ENCODE assay signal across 20 cellular contexts in the genomic region with DNA sequence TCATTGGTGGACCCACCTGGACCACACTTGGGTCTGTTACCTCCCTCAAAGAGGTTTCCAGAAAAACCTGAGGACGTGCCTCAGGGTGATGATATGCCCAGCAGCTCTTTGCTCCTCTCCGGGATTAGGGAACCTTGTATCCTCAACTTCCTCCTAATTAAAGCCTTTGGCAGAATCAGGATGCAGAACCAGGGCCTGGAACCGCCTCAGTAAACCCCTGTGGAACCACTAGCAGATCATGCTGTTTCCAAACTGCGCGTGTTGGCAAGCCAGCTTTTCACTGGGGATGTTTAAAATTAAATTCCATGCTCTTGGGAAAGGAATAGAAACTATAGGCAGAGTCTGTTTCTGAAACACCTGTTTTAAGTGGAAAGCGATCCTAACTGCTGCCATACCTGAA. TPM values are rescaled to one million over a fixed set of nuclear protein-coding genes. Genes with fewer than 3 reads are reported as not detected.
A peak's percentile ranks its signal among the peaks of the same experiment; 100 is the strongest.
DNase-seq lines count a peak whose midpoint lies in the region; ATAC-seq, FAIRE-seq and TF ChIP-seq lines count a peak whose summit lies in the region.
"Had no signal": no experiment of that assay in that cellular context is flagged by ENCODE, and none has a peak within 500 bp of the region (broad histone marks: within the 10 kb centered on the region; RNA-seq: fewer than 3 reads in every experiment).

No MANE protein-coding gene starts in this region.

- no peak overlapping the region for H2AFZ ChIP-seq in mammary epithelial cell (ENCODE audit: low read depth, low read length)
- no peak overlapping the region for H2AFZ ChIP-seq in endothelial cell of umbilical vein (ENCODE audit: low read depth, low read length)

- POLR2A ChIA-PET in Panc1 (lab: Charles Lee) (no interaction called here), endothelial cell of umbilical vein (lab: Charles Lee) (no interaction called here)
- POLR2A ChIA-PET in CD8-positive, alpha-beta memory T cell (lab: Charles Lee) = no interaction called here

- H3K27me3 ChIP-seq in breast epithelium (no peaks in the 10 kb centered on the region), mammary epithelial cell (ENCODE audit: insufficient read depth, low read length) (no peaks in the 10 kb centered on the region), Panc1 (ENCODE audit: control insufficient read depth, insufficient read depth, low read length) (no peaks in the 10 kb centered on the region), endothelial cell of umbilical vein (ENCODE audit: control insufficient read depth in 2 of 2, insufficient read depth in 2 of 2, low read length in 2 of 2) (no peaks in the 10 kb centered on the region)
- H3K27me3 ChIP-seq in CD8-positive, alpha-beta memory T cell (ENCODE audit: insufficient read depth, low read length, poor library complexity, severe bottlenecking) = no peaks in the 10 kb centered on the region
- H3K27me3 ChIP-seq: BLaER1 treated with 17β-estradiol and CSF1 and Interleukin-3, amounts not matched to agents 10 nM and 100 nM had no signal

- H3K9ac ChIP-seq in mammary epithelial cell (ENCODE audit: insufficient read depth, low read length) (no peak overlapping the region), endothelial cell of umbilical vein (replicated peaks; ENCODE audit: extremely low read depth, insufficient read depth, low read length) (no peak overlapping the region)
- H3K9ac ChIP-seq: BLaER1 treated with 17β-estradiol and CSF1 and Interleukin-3, amounts not matched to agents 10 nM and 100 nM had no signal

- 65% methylated on average over 6 of the region's 6 CpGs for WGBS in mammary epithelial cell (ENCODE audit: low coverage, missing lambda C conversion rate)

- no peaks in the 10 kb centered on the region for H3K9me1 ChIP-seq in endothelial cell of umbilical vein (replicated peaks; ENCODE audit: control insufficient read depth, extremely low read depth, insufficient read depth, low read length)

- H3K36me3 ChIP-seq in breast epithelium (no peaks in the 10 kb centered on the region), mammary epithelial cell (ENCODE audit: insufficient read depth, low read length) (peaks cover 2% of the 10 kb centered on the region), Panc1 (ENCODE audit: control insufficient read depth, insufficient read depth, low read length) (no peaks in the 10 kb centered on the region), endothelial cell of umbilical vein (ENCODE audit: control insufficient read depth in 2 of 2, extremely low read depth in 1 of 2, insufficient read depth in 2 of 2, low read length in 2 of 2) (peaks cover 4 to 12% of the 10 kb centered on the region in 2 experiments)
- no peaks in the 10 kb centered on the region for H3K36me3 ChIP-seq in CD8-positive, alpha-beta memory T cell (ENCODE audit: insufficient read depth, low read length)

- H3K27ac ChIP-seq in breast epithelium (peak overlapping the region; percentile 67 to 78), mammary epithelial cell (ENCODE audit: insufficient read depth, low read depth, low read length) (no peak overlapping the region), Panc1 (ENCODE audit: low read length) (peak overlapping the region; percentile 98), endothelial cell of umbilical vein (ENCODE audit: insufficient read depth, low read depth, low read length) (peak overlapping the region; percentile 75)
- no peak overlapping the region for H3K27ac ChIP-seq in CD8-positive, alpha-beta memory T cell (ENCODE audit: low read depth, low read length)

- CTCF ChIA-PET in mammary epithelial cell (lab: Charles Lee; ENCODE audit: low non-redundant PET) (no interaction called here), Panc1 (lab: Charles Lee) (no interaction called here), endothelial cell of umbilical vein (lab: Charles Lee) (interaction anchor here (1.3 to 2.8 kb wide), 5 partner anchors 12 to 79 kb away, joined by 3 to 12 read pairs (median 7); no protein-coding TSS in a partner anchor)
- CTCF ChIA-PET in CD8-positive, alpha-beta memory T cell (lab: Charles Lee) = interaction anchor here (1.4 kb wide), 1 partner anchor 13 kb away, joined by 3 read pairs; no protein-coding TSS in a partner anchor

- H3K79me2 ChIP-seq in mammary epithelial cell (ENCODE audit: insufficient read depth, low read length) (peaks cover 94% of the 10 kb centered on the region), endothelial cell of umbilical vein (ENCODE audit: control insufficient read depth, insufficient read depth, low read length) (peaks cover 100% of the 10 kb centered on the region)

- no peak for DNase-seq in breast epithelium (ENCODE audit: low spot score in 2 of 2)
- DNase-seq in mammary epithelial cell = no peak
- DNase-seq in Panc1 (ENCODE audit: low read depth, low spot score) = no peak
- DNase-seq in endothelial cell of umbilical vein (ENCODE audit: low read depth, low spot score) = no peak
- DNase-seq in CD8-positive, alpha-beta memory T cell = no peak
- DNase-seq in type B pancreatic cell (ENCODE audit: extremely low spot score, unreplicated experiment) = no peak
- DNase-seq in activated CD8-positive, alpha-beta memory T cell treated with anti-CD3 and anti-CD28 coated beads, Interleukin-2, amount 50 U/mL, for 48 hours = no peak
- DNase-seq: DMS79, H7, NCI-H1092 treated with DMSO at 0.1 percent for 48 hours, NCI-H146, NCI-H2081, NCI-H510A, NCI-H748 treated with DMSO at 0.1 percent for 48 hours had no signal

- ATAC-seq in Panc1 (no peak), GM18873 (IDR thresholded peaks at IDR 0.05; ENCODE audit: low FRiP score, unreplicated experiment) (no peak)
- ATAC-seq: K562 had no signal

- FAIRE-seq in endothelial cell of umbilical vein (lab: Jason Lieb, UNC) = no peak
- FAIRE-seq: A204.1, GM12892, GM18507, K562 had no signal

- H3K4me2 ChIP-seq in mammary epithelial cell (ENCODE audit: insufficient read depth, low read depth, low read length) (no peak overlapping the region), endothelial cell of umbilical vein (ENCODE audit: insufficient read depth, low read length) (no peak overlapping the region)

- in situ Hi-C loops in mammary epithelial cell (cut with MboI; ENCODE audit: low sequenced_read_pairs in 2 of 2) (no loop called here), Panc1 (cut with HindIII; ENCODE audit: low pct_unique_long_range_greater_than_20kb, low sequenced_read_pairs) (no loop called here)

- H4K20me1 ChIP-seq in mammary epithelial cell (ENCODE audit: insufficient read depth, low read length) = no peaks in the 10 kb centered on the region
- H4K20me1 ChIP-seq in endothelial cell of umbilical vein (replicated peaks; ENCODE audit: control insufficient read depth, extremely low read depth, insufficient read depth, low read length) = peaks cover 4% of the 10 kb centered on the region

- TF ChIP-seq CTCF in breast epithelium (IDR thresholded peaks at IDR 0.05) (no peak), mammary epithelial cell (conservative IDR thresholded peaks at IDR 0.05 in 1 of 2, IDR thresholded peaks at IDR 0.05 in 1 of 2; ENCODE audit: extremely low read depth in 1 of 2, insufficient read depth in 1 of 2, low read depth in 1 of 2, low read length in 2 of 2) (no peak), Panc1 (IDR thresholded peaks at IDR 0.05) (no peak), endothelial cell of umbilical vein (IDR thresholded peaks at IDR 0.05; ENCODE audit: extremely low read depth in 1 of 2, insufficient read depth in 1 of 2, low read depth in 1 of 2, low read length in 2 of 2) (no peak), type B pancreatic cell (conservative IDR thresholded peaks at IDR 0.05) (no peak)

- peaks cover 0 to 7% (median 5%) of the 10 kb centered on the region in 3 donors for H3K4me1 Mint-ChIP-seq in CD8-positive, alpha-beta memory T cell
- peaks cover 25% of the 10 kb centered on the region for H3K4me1 Mint-ChIP-seq in type B pancreatic cell (ENCODE audit: unreplicated experiment)

- no peaks in the 10 kb centered on the region for H3K27me3 Mint-ChIP-seq in CD8-positive, alpha-beta memory T cell
- H3K27me3 Mint-ChIP-seq in type B pancreatic cell = no peaks in the 10 kb centered on the region

- dilution Hi-C loops in mammary epithelial cell (cut with HindIII; ENCODE audit: low sequenced_read_pairs) = no loop called here
- dilution Hi-C loops in endothelial cell of umbilical vein (cut with MboI; ENCODE audit: extremely low pct_ligation_motif_present, low sequenced_read_pairs) = no loop called here

- H3K4me3 Mint-ChIP-seq in CD8-positive, alpha-beta memory T cell = no peak overlapping the region
- H3K4me3 Mint-ChIP-seq in type B pancreatic cell = no peak overlapping the region

- H3K4me3 ChIP-seq in breast epithelium = no peak overlapping the region
- no peak overlapping the region for H3K4me3 ChIP-seq in mammary epithelial cell (replicated peaks in 1 of 3; ENCODE audit: insufficient read depth in 1 of 3, low read depth in 2 of 3, low read length in 3 of 3)
- no peak overlapping the region for H3K4me3 ChIP-seq in Panc1 (ENCODE audit: low read depth in 2 of 2, low read length in 2 of 2)
- H3K4me3 ChIP-seq in endothelial cell of umbilical vein (replicated peaks in 1 of 3; ENCODE audit: insufficient read depth in 1 of 3, low read depth in 1 of 3, low read length in 3 of 3) = no peak overlapping the region
- no peak overlapping the region for H3K4me3 ChIP-seq in CD8-positive, alpha-beta memory T cell (ENCODE audit: low read length)
- H3K4me3 ChIP-seq: BLaER1 treated with 17β-estradiol and CSF1 and Interleukin-3, amounts not matched to agents 10 nM and 100 nM; K562 had no signal

- no peak for TF ChIP-seq POLR2A in breast epithelium (IDR thresholded peaks at IDR 0.05)
- TF ChIP-seq POLR2A in endothelial cell of umbilical vein (IDR thresholded peaks at IDR 0.05; ENCODE audit: low read depth, low read length) = no peak

- BruUV-seq in mammary epithelial cell (replicated peaks; lab: Mats Ljungman, UMichigan) = no TSS peak
- BruUV-seq in Panc1 (replicated peaks; lab: Mats Ljungman, UMichigan) = no TSS peak
- no TSS peak for BruUV-seq in endothelial cell of umbilical vein (replicated peaks; lab: Mats Ljungman, UMichigan)

- intact Hi-C loops in breast epithelium (cut with DNase I; ENCODE audit: low total_unique reads) (no loop called here), mammary epithelial cell (cut with micrococcal nuclease) (no loop called here), Panc1 (cut with micrococcal nuclease; ENCODE audit: unreplicated experiment) (no loop called here), endothelial cell of umbilical vein (cut with micrococcal nuclease) (no loop called here)

- no peaks in the 10 kb centered on the region for H3K9me3 ChIP-seq in breast epithelium
- no peaks in the 10 kb centered on the region for H3K9me3 ChIP-seq in mammary epithelial cell (replicated peaks; ENCODE audit: insufficient read depth, low read length)
- H3K9me3 ChIP-seq in Panc1 (ENCODE audit: control insufficient read depth, insufficient read depth, low read depth, low read length) = no peaks in the 10 kb centered on the region
- no peaks in the 10 kb centered on the region for H3K9me3 ChIP-seq in endothelial cell of umbilical vein (replicated peaks; ENCODE audit: control insufficient read depth, insufficient read depth, low read length)
- no peaks in the 10 kb centered on the region for H3K9me3 ChIP-seq in CD8-positive, alpha-beta memory T cell (ENCODE audit: low read length)
- H3K9me3 ChIP-seq: BLaER1 treated with 17β-estradiol and CSF1 and Interleukin-3, amounts not matched to agents 10 nM and 100 nM had no signal

- H3K9me3 Mint-ChIP-seq in CD8-positive, alpha-beta memory T cell = no peaks in the 10 kb centered on the region
- no peaks in the 10 kb centered on the region for H3K9me3 Mint-ChIP-seq in type B pancreatic cell

- H3K27ac Mint-ChIP-seq in CD8-positive, alpha-beta memory T cell = no peak overlapping the region
- H3K27ac Mint-ChIP-seq in type B pancreatic cell = no peak overlapping the region

- H3K4me1 ChIP-seq in breast epithelium (peaks cover 6 to 7% of the 10 kb centered on the region in 2 donors), mammary epithelial cell (ENCODE audit: insufficient read depth, low read length) (peaks cover 54% of the 10 kb centered on the region), Panc1 (ENCODE audit: control insufficient read depth, insufficient read depth, low read length) (peaks cover 98% of the 10 kb centered on the region), endothelial cell of umbilical vein (ENCODE audit: control insufficient read depth, extremely low read depth, insufficient read depth, low read length) (peaks cover 97% of the 10 kb centered on the region)
- H3K4me1 ChIP-seq in CD8-positive, alpha-beta memory T cell (ENCODE audit: insufficient read depth, low read length) = no peaks in the 10 kb centered on the region

- H3K36me3 Mint-ChIP-seq in CD8-positive, alpha-beta memory T cell = peaks cover 1 to 6% (median 2%) of the 10 kb centered on the region in 3 donors
- H3K36me3 Mint-ChIP-seq in type B pancreatic cell = peaks cover 5% of the 10 kb centered on the region

RNA-seq across cellular contexts. Expression of gene CRIM1, which starts 26.4 kb away (rescaled TPM):
- total RNA-seq in breast epithelium = 100 to 1,000 TPM; 166 to 187 (median 178) TPM
- 100 to 1,000 TPM; 237 to 387 TPM for total RNA-seq in mammary epithelial cell
- polyA plus RNA-seq in mammary epithelial cell = 103 TPM
- 304 TPM for polyA minus RNA-seq in mammary epithelial cell
- 290 TPM for total RNA-seq in Panc1 (2021; ENCODE audit: unreplicated experiment)
- polyA plus RNA-seq in Panc1 (2012; ENCODE audit: insufficient read length) = 285 TPM
- total RNA-seq in endothelial cell of umbilical vein = 649 and 675 TPM in 2 replicates
- polyA plus RNA-seq in endothelial cell of umbilical vein = 422 and 462 TPM in 2 replicates
- 397 and 400 TPM in 2 replicates for polyA plus RNA-seq in endothelial cell of umbilical vein (2011; cell fraction: cytosol; rRNA removed)
- polyA plus RNA-seq in endothelial cell of umbilical vein (2011; cell fraction: nucleus; rRNA removed) = 406 and 467 TPM in 2 replicates
- polyA plus RNA-seq in endothelial cell of umbilical vein (2012) = 369 and 389 TPM in 2 replicates
- polyA minus RNA-seq in endothelial cell of umbilical vein = 1,644 and 1,810 TPM in 2 replicates
- 271 TPM for polyA minus RNA-seq in endothelial cell of umbilical vein (2011; cell fraction: cytosol; rRNA and poly(A)+ RNA removed)
- 1,549 and 1,599 TPM in 2 replicates for polyA minus RNA-seq in endothelial cell of umbilical vein (2011; cell fraction: nucleus; rRNA and poly(A)+ RNA removed)
- 10 to 100 TPM; 10.7 to 11.1 TPM for total RNA-seq in CD8-positive, alpha-beta memory T cell
- 2.5 TPM for polyA plus RNA-seq in CD8-positive, alpha-beta memory T cell
- total RNA-seq in type B pancreatic cell (ENCODE audit: low replicate concordance) = 24.4 and 30.3 TPM in 2 replicates

Comparison
In these comparisons a context has a peak if more than half of its experiments do, and no peak if none do; other contexts are left out.
1. H3K27ac ChIP-seq: peak in breast epithelium (2 of 2), Panc1 (single experiment) and endothelial cell of umbilical vein (single experiment); none in mammary epithelial cell (single experiment) and CD8-positive, alpha-beta memory T cell (single experiment).
2. CTCF ChIA-PET loops: an anchor here in endothelial cell of umbilical vein (1.3 to 2.8 kb wide) and CD8-positive, alpha-beta memory T cell (1.4 kb wide); none called in mammary epithelial cell and Panc1.